In the genomic region with DNA sequence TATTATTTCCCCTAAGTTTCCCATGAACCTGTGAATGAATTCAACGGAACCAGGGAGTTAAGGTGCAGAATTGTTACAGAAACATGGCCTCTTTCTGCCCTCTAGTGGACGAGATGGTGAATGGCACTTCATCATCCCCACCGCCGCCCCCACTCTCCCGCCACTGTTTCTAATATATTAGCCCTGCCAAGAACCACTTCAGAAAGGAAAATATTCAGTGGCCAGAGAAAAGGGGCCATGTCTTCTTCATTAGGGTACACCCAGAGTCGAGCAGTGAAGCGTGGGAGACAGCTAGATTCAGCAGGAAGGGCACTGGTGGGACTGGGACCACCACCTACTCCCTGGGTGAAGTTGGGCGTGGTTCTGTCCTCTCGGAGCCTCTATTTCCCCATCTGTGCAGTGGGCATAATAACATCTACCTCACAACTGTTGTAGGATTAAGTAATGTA, we compare ENCODE assay signal across 8 cellular contexts. TPM values are rescaled to one million over a fixed set of nuclear protein-coding genes. Genes with fewer than 3 reads are reported as not detected.
DNase-seq lines count a peak whose midpoint lies in the region; ATAC-seq and TF ChIP-seq lines count a peak whose summit lies in the region.

No MANE protein-coding gene starts in this region.

- H3K27me3 Mint-ChIP-seq in activated T-helper 2 cell treated with anti-CD3 and anti-CD28 coated beads, Interferon-gamma antibody, Interleukin-2, Interleukin-4, amounts not matched to agents 10 μg/mL and 5 μg/mL and 100 μg/mL, durations not matched to agents 14 hours and 24 hours and 36 hours (ENCODE audit: low read depth) = peaks cover 8% of the 10 kb centered on the region

- TF ChIP-seq POLR2A in gastroesophageal sphincter (IDR thresholded peaks at IDR 0.05) (no peak), prostate gland (IDR thresholded peaks at IDR 0.05) (no peak)

- no peak for DNase-seq in AG09309 (ENCODE audit: low read depth)
- DNase-seq in GM13976 (ENCODE audit: low spot score) = peak; percentile 66
- DNase-seq in NCI-H446 (lab: John Stamatoyannopoulos, UW) = peak; percentile 54 to 77
- DNase-seq in activated T-cell treated with anti-CD3 and anti-CD28 coated beads for 48 hours (ENCODE audit: low read depth) = peak; percentile 31
- DNase-seq in prostate gland (ENCODE audit: low spot score) = no peak
- DNase-seq in activated T-helper 2 cell treated with anti-CD3 and anti-CD28 coated beads, Interferon-gamma antibody, Interleukin-2, Interleukin-4, amounts not matched to agents 10 μg/mL and 5 μg/mL and 100 μg/mL, durations not matched to agents 14 hours and 24 hours and 36 hours (ENCODE audit: low spot score) = no peak

- TF ChIP-seq CTCF in AG09309 (IDR thresholded peaks at IDR 0.05; ENCODE audit: control insufficient read depth, insufficient read depth, low read depth, low read length, missing control alignments) (peak; percentile 59), GM13976 (IDR thresholded peaks at IDR 0.05; ENCODE audit: borderline replicate concordance, control extremely low read depth, extremely low read depth, insufficient read depth, missing control alignments) (peak; percentile 58), gastroesophageal sphincter (IDR thresholded peaks at IDR 0.05) (peak; percentile 31 to 86 (median 72)), prostate gland (IDR thresholded peaks at IDR 0.05) (peak; percentile 47 to 84 (median 65))

- H3K27ac Mint-ChIP-seq in activated T-helper 2 cell treated with anti-CD3 and anti-CD28 coated beads, Interferon-gamma antibody, Interleukin-2, Interleukin-4, amounts not matched to agents 10 μg/mL and 5 μg/mL and 100 μg/mL, durations not matched to agents 14 hours and 24 hours and 36 hours = no peak overlapping the region

- H3K4me1 Mint-ChIP-seq in activated T-helper 2 cell treated with anti-CD3 and anti-CD28 coated beads, Interferon-gamma antibody, Interleukin-2, Interleukin-4, amounts not matched to agents 10 μg/mL and 5 μg/mL and 100 μg/mL, durations not matched to agents 14 hours and 24 hours and 36 hours (ENCODE audit: low read depth) = no peaks in the 10 kb centered on the region

- TF ChIP-seq EP300 in gastroesophageal sphincter (IDR thresholded peaks at IDR 0.05) = no peak

- H3K4me3 ChIP-seq in AG09309 (ENCODE audit: control insufficient read depth, low read depth, low read length) (no peak overlapping the region), gastroesophageal sphincter (no peak overlapping the region), prostate gland (no peak overlapping the region)

- H3K27ac ChIP-seq in gastroesophageal sphincter (peak overlapping the region; percentile 18 to 54 (median 43)), prostate gland (no peak overlapping the region)

- no peaks in the 10 kb centered on the region for H3K36me3 ChIP-seq in gastroesophageal sphincter
- no peaks in the 10 kb centered on the region for H3K36me3 ChIP-seq in prostate gland

- peaks cover 4% of the 10 kb centered on the region for H3K27me3 ChIP-seq in gastroesophageal sphincter
- no peaks in the 10 kb centered on the region for H3K27me3 ChIP-seq in prostate gland (replicated peaks; ENCODE audit: insufficient read depth)

- intact Hi-C loops in prostate gland (cut with DNase I) = loop anchor here (5.0 to 10.0 kb wide), 3 partner anchors 40 to 398 kb away; no protein-coding TSS in a partner anchor
- intact Hi-C loops in activated T-helper 2 cell treated with anti-CD3 and anti-CD28 coated beads, Interferon-gamma antibody, Interleukin-2, Interleukin-4, amounts not matched to agents 10 μg/mL and 5 μg/mL and 100 μg/mL, durations not matched to agents 14 hours and 24 hours and 36 hours (cut with micrococcal nuclease) = loop anchor here (1.0 to 5.0 kb wide), 2 partner anchors 222 to 395 kb away; no protein-coding TSS in a partner anchor

- peak; percentile 61 for ATAC-seq in gastroesophageal sphincter
- no peak for ATAC-seq in GM21723 (IDR thresholded peaks at IDR 0.05; ENCODE audit: unreplicated experiment)

- H3K9me3 Mint-ChIP-seq in activated T-helper 2 cell treated with anti-CD3 and anti-CD28 coated beads, Interferon-gamma antibody, Interleukin-2, Interleukin-4, amounts not matched to agents 10 μg/mL and 5 μg/mL and 100 μg/mL, durations not matched to agents 14 hours and 24 hours and 36 hours = no peaks in the 10 kb centered on the region

- peaks cover 0 to 19% (median 3%) of the 10 kb centered on the region in 3 donors for H3K4me1 ChIP-seq in gastroesophageal sphincter
- no peaks in the 10 kb centered on the region for H3K4me1 ChIP-seq in prostate gland (replicated peaks)

- H3K9me3 ChIP-seq in gastroesophageal sphincter = peaks cover 0 to 2% (median 0%) of the 10 kb centered on the region in 3 donors
- H3K9me3 ChIP-seq in prostate gland = no peaks in the 10 kb centered on the region

- no peak overlapping the region for H3K4me3 Mint-ChIP-seq in activated T-helper 2 cell treated with anti-CD3 and anti-CD28 coated beads, Interferon-gamma antibody, Interleukin-2, Interleukin-4, amounts not matched to agents 10 μg/mL and 5 μg/mL and 100 μg/mL, durations not matched to agents 14 hours and 24 hours and 36 hours (ENCODE audit: low read depth)

- in situ Hi-C loops in GM13976 (cut with MboI; ENCODE audit: low sequenced_read_pairs, unreplicated experiment) = no loop called here

- WGBS in gastroesophageal sphincter (ENCODE audit: low coverage in 1 of 2), 2 donors = 5 to 20% methylated on average over 6 to 7 of the region's 9 CpGs
- 16% methylated on average over 9 of the region's 9 CpGs for WGBS in prostate gland

- H3K36me3 Mint-ChIP-seq in activated T-helper 2 cell treated with anti-CD3 and anti-CD28 coated beads, Interferon-gamma antibody, Interleukin-2, Interleukin-4, amounts not matched to agents 10 μg/mL and 5 μg/mL and 100 μg/mL, durations not matched to agents 14 hours and 24 hours and 36 hours (ENCODE audit: low read depth) = no peaks in the 10 kb centered on the region

RNA-seq across cellular contexts. Expression of gene SYT13, which starts 46.4 kb away (rescaled TPM):
- total RNA-seq in gastroesophageal sphincter (1 to 10 TPM in 1 of 4 donors, under 1 TPM in 2, not detected in 1; 0.19 to 1.3 (median 0.67) TPM), prostate gland (1 to 10 TPM in 1 of 2 donors, under 1 TPM in 1; 0.80 to 4.8 TPM)
- total RNA-seq in activated T-helper 2 cell treated with anti-CD3 and anti-CD28 coated beads, Interferon-gamma antibody, Interleukin-2, Interleukin-4, amounts not matched to agents 10 μg/mL and 5 μg/mL and 100 μg/mL, durations not matched to agents 14 hours and 24 hours and 36 hours = not detected in 2 replicates

Comparison
In these comparisons a context has a peak if more than half of its experiments do, and no peak if none do; other contexts are left out.
1. DNase-seq: peak in GM13976 (single experiment), NCI-H446 (2 of 2) and activated T-cell treated with anti-CD3 and anti-CD28 coated beads for 48 hours (single experiment); none in AG09309 (single experiment), prostate gland (single experiment) and activated T-helper 2 cell treated with anti-CD3 and anti-CD28 coated beads, Interferon-gamma antibody, Interleukin-2, Interleukin-4, amounts not matched to agents 10 μg/mL and 5 μg/mL and 100 μg/mL, durations not matched to agents 14 hours and 24 hours and 36 hours (single experiment).
2. H3K27ac ChIP-seq: peak in gastroesophageal sphincter (4 of 4); none in prostate gland (0 of 2).
3. Peak in every context shown above with its lines, with median percentiles within 50 percentile points of each other: CTCF ChIP-seq.